Comparison of ENCODE assay signal across 14 cellular contexts in the genomic region with DNA sequence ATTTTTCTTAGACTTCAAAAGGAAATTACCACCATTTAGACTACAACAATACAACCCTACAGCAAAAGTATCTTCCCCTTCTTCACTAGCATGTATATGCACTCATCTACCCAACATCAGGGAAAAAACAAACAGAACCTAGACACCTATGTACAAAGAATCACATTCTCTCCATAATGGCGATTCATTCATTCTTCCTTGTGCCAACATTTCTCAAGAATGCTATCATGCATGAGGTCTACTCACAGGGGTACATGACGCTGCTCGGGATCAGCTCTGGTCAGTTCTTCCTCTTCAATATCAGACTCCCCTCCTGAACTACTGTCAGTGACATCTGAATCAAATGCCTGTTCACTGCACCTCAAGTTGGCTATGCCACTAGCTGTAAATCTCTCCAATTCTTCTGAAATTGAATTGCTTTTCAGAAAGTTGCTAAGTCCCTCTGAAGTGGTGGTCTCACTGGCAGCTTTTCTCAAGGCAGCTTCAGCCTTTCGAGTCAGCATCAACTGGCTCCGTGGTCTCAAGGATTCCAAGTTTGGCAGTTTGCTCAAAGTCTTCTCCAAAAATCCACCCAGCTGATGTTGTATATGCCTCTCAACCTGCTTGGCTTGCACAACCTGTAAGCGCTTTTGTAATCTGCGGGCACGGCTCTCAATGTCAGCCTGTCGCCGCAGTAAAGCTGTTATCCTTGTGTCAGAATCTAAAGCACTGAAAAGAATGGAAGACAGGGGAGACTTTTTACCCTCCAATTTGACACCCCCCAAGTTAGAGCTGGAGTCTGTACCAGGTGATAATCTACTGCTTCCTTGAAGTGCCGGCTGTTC. TPM values are rescaled to one million over a fixed set of nuclear protein-coding genes. Genes with fewer than 3 reads are reported as not detected.
DNase-seq lines count a peak whose midpoint lies in the region; ATAC-seq, FAIRE-seq and TF ChIP-seq lines count a peak whose summit lies in the region.
"Had no signal": no experiment of that assay in that cellular context is flagged by ENCODE, and none has a peak within 500 bp of the region (broad histone marks: within the 10 kb centered on the region; RNA-seq: fewer than 3 reads in every experiment).

No MANE protein-coding gene starts in this region.

- no peaks in the 10 kb centered on the region for H3K27me3 Mint-ChIP-seq in CD4-positive, alpha-beta T cell
- no peaks in the 10 kb centered on the region for H3K27me3 Mint-ChIP-seq in activated B cell treated with CpG ODN at 0.5 μM for 24 hours
- H3K27me3 Mint-ChIP-seq: activated naive CD4-positive, alpha-beta T cell treated with anti-CD3 and anti-CD28 coated beads, Interleukin-2, amount 10 ng/mL, durations not matched to agents 7 days and 5 days had no signal

- DNase-seq in A549 (ENCODE audit: low read depth in 1 of 2, low spot score in 1 of 2) = no peak
- DNase-seq in CD4-positive, alpha-beta T cell = no peak
- no peak for DNase-seq in activated B cell treated with CpG ODN at 0.5 μM for 24 hours
- DNase-seq in lower lobe of right lung = no peak
- no peak for DNase-seq in stimulated activated CD4-positive, alpha-beta T cell treated with anti-CD3 and anti-CD28 coated beads, Interleukin-2, amount 100 ng/mL, for 48 hours
- DNase-seq in NCI-H446 treated with DMSO at 0.1 percent for 48 hours (lab: John Stamatoyannopoulos, UW) = no peak
- DNase-seq: activated naive CD4-positive, alpha-beta T cell treated with anti-CD3 and anti-CD28 coated beads, Interleukin-2, amount 10 ng/mL, durations not matched to agents 7 days and 5 days; DMS79 treated with DMSO at 0.1 percent for 48 hours; NCI-H187 treated with DMSO at 0.1 percent for 48 hours; posterior cingulate gyrus; substantia nigra had no signal

- TF ChIP-seq POLR2A in A549 (IDR thresholded peaks at IDR 0.05; ENCODE audit: low read length) = no peak

- H3K27ac ChIP-seq in A549 (no peak overlapping the region), lower lobe of right lung (no peak overlapping the region)
- H3K27ac ChIP-seq in CD4-positive, alpha-beta T cell (ENCODE audit: low read depth, low read length) = no peak overlapping the region
- H3K27ac ChIP-seq: SJSA1 had no signal

- no peak for TF ChIP-seq CTCF in A549 (IDR thresholded peaks at IDR 0.05)
- no peak for TF ChIP-seq CTCF in CD4-positive, alpha-beta T cell (IDR thresholded peaks at IDR 0.05)
- TF ChIP-seq CTCF in activated B cell treated with CpG ODN at 0.5 μM for 24 hours (IDR thresholded peaks at IDR 0.05) = no peak
- no peak for TF ChIP-seq CTCF in lower lobe of right lung (IDR thresholded peaks at IDR 0.05)

- ATAC-seq in A549 (peak; percentile 7 to 17; a peak in 1 of 6 replicates), activated B cell treated with CpG ODN at 0.5 μM for 24 hours (ENCODE audit: low read depth) (no peak), lower lobe of right lung (peak; percentile 35 to 52), GM18909 (IDR thresholded peaks at IDR 0.05; ENCODE audit: poor library complexity, unreplicated experiment) (no peak)
- ATAC-seq in CD4-positive, alpha-beta T cell (ENCODE audit: poor library complexity) = no peak

- peaks cover 71% of the 10 kb centered on the region for H3K36me3 Mint-ChIP-seq in CD4-positive, alpha-beta T cell (ENCODE audit: low read depth)
- H3K36me3 Mint-ChIP-seq in activated B cell treated with CpG ODN at 0.5 μM for 24 hours (ENCODE audit: low read depth) = peaks cover 75% of the 10 kb centered on the region

- peak overlapping the region; percentile 75 for H3K4me3 Mint-ChIP-seq in CD4-positive, alpha-beta T cell
- H3K4me3 Mint-ChIP-seq in activated B cell treated with CpG ODN at 0.5 μM for 24 hours = no peak overlapping the region
- H3K4me3 Mint-ChIP-seq: activated naive CD4-positive, alpha-beta T cell treated with anti-CD3 and anti-CD28 coated beads, Interleukin-2, amount 10 ng/mL, durations not matched to agents 7 days and 5 days had no signal

- no peak for TF ChIP-seq EP300 in A549 (IDR thresholded peaks at IDR 0.05)

- 89% methylated on average over 11 of the region's 11 CpGs for WGBS in A549 (ENCODE audit: missing lambda C conversion rate)

- no peaks in the 10 kb centered on the region for H3K27me3 ChIP-seq in CD4-positive, alpha-beta T cell (ENCODE audit: control insufficient read depth, insufficient read depth, low read length)
- H3K27me3 ChIP-seq in lower lobe of right lung (ENCODE audit: low read depth) = no peaks in the 10 kb centered on the region
- H3K27me3 ChIP-seq: SJSA1 had no signal

- H3K4me3 ChIP-seq in A549 (no peak overlapping the region), lower lobe of right lung (no peak overlapping the region)
- H3K4me3 ChIP-seq: SJSA1 had no signal

- H3K4me2 ChIP-seq in A549 = no peak overlapping the region

- peaks cover 92% of the 10 kb centered on the region for H3K4me1 Mint-ChIP-seq in CD4-positive, alpha-beta T cell (ENCODE audit: low read depth)
- H3K4me1 Mint-ChIP-seq in activated B cell treated with CpG ODN at 0.5 μM for 24 hours = peaks cover 73% of the 10 kb centered on the region

- no peaks in the 10 kb centered on the region for H3K9me3 Mint-ChIP-seq in CD4-positive, alpha-beta T cell
- H3K9me3 Mint-ChIP-seq in activated B cell treated with CpG ODN at 0.5 μM for 24 hours = no peaks in the 10 kb centered on the region
- H3K9me3 Mint-ChIP-seq: activated naive CD4-positive, alpha-beta T cell treated with anti-CD3 and anti-CD28 coated beads, Interleukin-2, amount 10 ng/mL, durations not matched to agents 7 days and 5 days had no signal

- peaks cover 37% of the 10 kb centered on the region for H3K36me3 ChIP-seq in lower lobe of right lung

- CTCF ChIA-PET in A549 (lab: Yijun Ruan, JAX) = interaction anchor here (1.2 to 19.7 kb wide), 9 partner anchors 10 to 169 kb away, joined by 3 to 205 read pairs (median 7); partner anchors contain the start of gene KANSL1
- CTCF ChIA-PET in CD4-positive, alpha-beta T cell (lab: Charles Lee) = interaction anchor here (1.8 to 5.2 kb wide), 4 partner anchors 16 to 126 kb away, joined by 6 to 25 read pairs (median 12); partner anchors contain the start of gene KANSL1
- CTCF ChIA-PET in activated B cell treated with CpG ODN at 0.5 μM for 24 hours (lab: Charles Lee) = interaction anchor here (1.4 kb wide), 1 partner anchor 22 kb away, joined by 4 read pairs; the partner anchor contains the start of gene KANSL1

- POLR2A ChIA-PET in A549 (lab: Yijun Ruan, JAX) = no interaction called here
- POLR2A ChIA-PET in CD4-positive, alpha-beta T cell (lab: Charles Lee) = interaction anchor here (1.4 to 2.0 kb wide), 2 partner anchors 8 to 23 kb away, joined by 4 to 6 read pairs; partner anchors contain the start of gene KANSL1
- POLR2A ChIA-PET in activated B cell treated with CpG ODN at 0.5 μM for 24 hours (lab: Charles Lee) = interaction anchor here (1.5 kb wide), 1 partner anchor 12 kb away, joined by 4 read pairs; no protein-coding TSS in a partner anchor

- peak overlapping the region; percentile 81 for H3K27ac Mint-ChIP-seq in CD4-positive, alpha-beta T cell
- H3K27ac Mint-ChIP-seq in activated B cell treated with CpG ODN at 0.5 μM for 24 hours = peak overlapping the region; percentile 9
- H3K27ac Mint-ChIP-seq: activated naive CD4-positive, alpha-beta T cell treated with anti-CD3 and anti-CD28 coated beads, Interleukin-2, amount 10 ng/mL, durations not matched to agents 7 days and 5 days had no signal

- intact Hi-C loops in CD4-positive, alpha-beta T cell (cut with DNase I, micrococcal nuclease) = no loop called here
- intact Hi-C loops in activated B cell treated with CpG ODN at 0.5 μM for 24 hours (cut with micrococcal nuclease) = no loop called here
- intact Hi-C loops in lower lobe of right lung (cut with DNase I) = no loop called here

- H3K4me1 ChIP-seq in A549 (peaks cover 49% of the 10 kb centered on the region), lower lobe of right lung (peaks cover 85% of the 10 kb centered on the region)

- no peak for TF ChIP-seq RAD21 in A549 (conservative IDR thresholded peaks at IDR 0.05 in 1 of 2, IDR thresholded peaks at IDR 0.05 in 1 of 2)

- H3K9me3 ChIP-seq in A549 (no peaks in the 10 kb centered on the region), lower lobe of right lung (no peaks in the 10 kb centered on the region)
- H3K9me3 ChIP-seq in CD4-positive, alpha-beta T cell (ENCODE audit: control insufficient read depth, low read length) = no peaks in the 10 kb centered on the region
- H3K9me3 ChIP-seq: SJSA1 had no signal

- FAIRE-seq in A549 (lab: Jason Lieb, UNC) = no peak
- FAIRE-seq: bronchial epithelial cell had no signal

TF ChIP-seq in A549, 52 proteins besides CTCF, POLR2A, EP300 and RAD21 (continues in another document):
- TF ChIP-seq SMC3 (IDR thresholded peaks at IDR 0.05) (no peak), KDM5A (IDR thresholded peaks at IDR 0.05) (no peak), SREBF2 (IDR thresholded peaks at IDR 0.05) (no peak), POLR2AphosphoS2 (conservative IDR thresholded peaks at IDR 0.05; ENCODE audit: low read length) (no peak), NPAS2 (CRISPR knock-in tag; IDR thresholded peaks at IDR 0.05; ENCODE audit: borderline replicate concordance) (no peak), EHF (CRISPR knock-in tag; IDR thresholded peaks at IDR 0.05) (no peak), TFCP2L1 (CRISPR knock-in tag; IDR thresholded peaks at IDR 0.05) (no peak), RARB (CRISPR knock-in tag; IDR thresholded peaks at IDR 0.05) (no peak), JUNB (IDR thresholded peaks at IDR 0.05) (no peak), MYC (IDR thresholded peaks at IDR 0.05; ENCODE audit: borderline replicate concordance, low read length) (no peak), FOSB (CRISPR knock-in tag; IDR thresholded peaks at IDR 0.05) (no peak), ZC3H11A (IDR thresholded peaks at IDR 0.05) (no peak), ZFP36 (IDR thresholded peaks at IDR 0.05; ENCODE audit: borderline replicate concordance, partially characterized antibody) (no peak)
- TF ChIP-seq, protein P1, sequence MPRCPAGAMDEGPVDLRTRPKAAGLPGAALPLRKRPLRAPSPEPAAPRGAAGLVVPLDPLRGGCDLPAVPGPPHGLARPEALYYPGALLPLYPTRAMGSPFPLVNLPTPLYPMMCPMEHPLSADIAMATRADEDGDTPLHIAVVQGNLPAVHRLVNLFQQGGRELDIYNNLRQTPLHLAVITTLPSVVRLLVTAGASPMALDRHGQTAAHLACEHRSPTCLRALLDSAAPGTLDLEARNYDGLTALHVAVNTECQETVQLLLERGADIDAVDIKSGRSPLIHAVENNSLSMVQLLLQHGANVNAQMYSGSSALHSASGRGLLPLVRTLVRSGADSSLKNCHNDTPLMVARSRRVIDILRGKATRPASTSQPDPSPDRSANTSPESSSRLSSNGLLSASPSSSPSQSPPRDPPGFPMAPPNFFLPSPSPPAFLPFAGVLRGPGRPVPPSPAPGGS (IDR thresholded peaks at IDR 0.05) = no peak

RNA-seq across cellular contexts. Expression of gene KANSL1, which starts 22.4 kb away (rescaled TPM):
- polyA plus RNA-seq in A549 (2011; rRNA removed) = 27.9 and 52.4 TPM in 2 replicates
- 8.6 and 10.8 TPM in 2 replicates for polyA plus RNA-seq in A549 (2012; cell fraction: cytosol; rRNA removed)
- polyA plus RNA-seq in A549 (2012; cell fraction: nucleus; rRNA removed) = 28.6 and 58.2 TPM in 2 replicates
- 21.4 to 26.0 TPM (median 22.6 TPM) in 3 replicates for polyA plus RNA-seq in A549 (2017; fragmentation: RNase III; extraction: RNeasy Plus Mini Kit Qiagen cat#74134 plus additional on column Dnase treatment)
- 164 and 170 TPM in 2 replicates for polyA minus RNA-seq in A549 (2011; rRNA and poly(A)+ RNA removed)
- total RNA-seq in CD4-positive, alpha-beta T cell = 100 to 1,000 TPM; 122 to 125 TPM
- total RNA-seq in activated B cell treated with CpG ODN at 0.5 μM for 24 hours = 127 and 152 TPM in 2 replicates
- total RNA-seq in lower lobe of right lung = 78.5 TPM

Comparison
In these comparisons a context has a peak if more than half of its experiments do, and no peak if none do; other contexts are left out.
1. ATAC-seq: peak in A549 (2 of 2) and lower lobe of right lung (2 of 2); none in CD4-positive, alpha-beta T cell (single experiment), activated B cell treated with CpG ODN at 0.5 μM for 24 hours (single experiment) and GM18909 (single experiment).